In the genomic region with DNA sequence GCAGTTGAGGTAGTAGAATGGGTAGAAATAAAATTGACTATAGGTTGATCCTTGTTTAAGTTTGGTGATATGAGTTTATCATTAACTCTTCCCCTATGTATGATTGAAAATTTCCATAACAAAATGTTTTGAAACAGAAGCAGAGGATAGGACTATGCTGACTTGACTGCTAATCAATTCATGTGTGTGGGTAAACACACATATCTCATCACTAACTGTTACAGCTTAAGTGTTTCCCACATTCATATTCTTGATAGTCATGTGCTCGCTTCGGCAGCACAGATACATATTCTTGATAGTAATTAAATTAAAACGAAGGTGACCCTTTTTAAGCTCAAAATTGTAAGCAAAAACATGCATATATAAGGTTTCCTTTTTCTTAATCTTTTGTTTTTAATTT, we compare ENCODE assay signal across 1 cellular context.
TF ChIP-seq lines count a peak whose summit lies in the region.

No MANE protein-coding gene starts in this region.

TF ChIP-seq in H1, 55 proteins besides CTCF, POLR2A, EP300 and RAD21:
- TF ChIP-seq SP2 (IDR thresholded peaks at IDR 0.05; ENCODE audit: low read length) (no peak), SIX5 (IDR thresholded peaks at IDR 0.05; ENCODE audit: low read depth, low read length) (no peak)
